In genomic region chr9:131621551-131622321, GRCh38 we compare ENCODE assay signal across 1 cellular context.
TF ChIP-seq lines count a peak whose summit lies in the region.

No MANE protein-coding gene starts in this region.

TF ChIP-seq in GM12878, 131 proteins besides CTCF, POLR2A, EP300 and RAD21 (continued from another document):
- TF ChIP-seq SKIL (IDR thresholded peaks at IDR 0.05; ENCODE audit: low read depth, poor library complexity, severe bottlenecking) (no peak), USF1 (IDR thresholded peaks at IDR 0.05; ENCODE audit: borderline replicate concordance, extremely low read length, insufficient read depth, low read depth, low read length) (no peak), DPF2 (IDR thresholded peaks at IDR 0.05) (peak; percentile 70), CBX5 (IDR thresholded peaks at IDR 0.05; ENCODE audit: low read depth) (no peak), PKNOX1 (IDR thresholded peaks at IDR 0.05) (peak; percentile 94), KDM1A (IDR thresholded peaks at IDR 0.05; ENCODE audit: borderline replicate concordance) (no peak), TCF12 (IDR thresholded peaks at IDR 0.05; ENCODE audit: low read depth, low read length) (peak; percentile 81), EZH2 (IDR thresholded peaks at IDR 0.05; ENCODE audit: borderline replicate concordance, control insufficient read depth, low read depth, low read length) (no peak), ZSCAN29 (IDR thresholded peaks at IDR 0.05) (no peak), MEF2A (IDR thresholded peaks at IDR 0.05; ENCODE audit: insufficient read depth, low read depth, low read length) (peak; percentile 15; the same call in 1 of the 2 replicates), HDAC6 (IDR thresholded peaks at IDR 0.05; ENCODE audit: unreplicated experiment) (no peak), ZBTB33 (IDR thresholded peaks at IDR 0.05) (no peak), YY1 (IDR thresholded peaks at IDR 0.05; ENCODE audit: low read depth, low read length) (no peak), RELA (IDR thresholded peaks at IDR 0.05; ENCODE audit: borderline replicate concordance, partially characterized antibody) (peak; percentile 90), TARDBP (IDR thresholded peaks at IDR 0.05; ENCODE audit: borderline replicate concordance) (peak; percentile 48; the same call in 1 of the 2 replicates)
